Comparison of ENCODE assay signal across 23 cellular contexts in the genomic region with DNA sequence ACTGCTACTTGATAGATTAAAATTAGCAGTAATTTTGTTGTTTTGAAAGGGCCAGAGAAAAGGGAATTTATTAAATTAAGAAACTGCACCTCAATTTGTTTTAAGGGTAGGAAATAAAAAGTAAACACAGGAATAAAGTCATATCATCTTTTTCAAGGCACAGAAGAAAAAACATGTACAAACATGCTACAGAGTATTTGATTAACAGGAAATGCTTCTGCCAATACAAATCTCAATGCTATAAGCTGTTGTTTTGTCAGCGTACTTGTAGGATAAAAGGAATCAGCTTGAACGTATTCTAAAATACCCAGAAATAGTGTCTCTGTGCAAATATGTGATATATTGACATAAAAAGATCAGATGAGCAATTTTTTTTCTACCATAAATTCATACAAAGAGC.
"Had no signal": no experiment of that assay in that cellular context is flagged by ENCODE, and none has a peak within 500 bp of the region (broad histone marks: within the 10 kb centered on the region; RNA-seq: fewer than 3 reads in every experiment).

No MANE protein-coding gene starts in this region.

- H3K27me3 Mint-ChIP-seq: activated naive CD8-positive, alpha-beta T cell treated with anti-CD3 and anti-CD28 coated beads for 36 hours; naive thymus-derived CD4-positive, alpha-beta T cell had no signal

- H3K4me1 ChIP-seq: adrenal gland, body of pancreas, neural progenitor cell, right atrium auricular region, tibial nerve had no signal

- H3K36me3 Mint-ChIP-seq: activated naive CD8-positive, alpha-beta T cell treated with anti-CD3 and anti-CD28 coated beads for 36 hours; mesothelial cell of epicardium; naive thymus-derived CD4-positive, alpha-beta T cell; neural progenitor cell had no signal

- H3K9me3 Mint-ChIP-seq: mesothelial cell of epicardium; neural progenitor cell; T-helper 1 cell treated with Interleukin-12 subunit alpha and Interleukin-12 subunit beta and Interleukin-4 antibody, amounts not matched to agents 30 μg/mL and 1 μg/mL, for 36 hours had no signal

- H3K4me3 Mint-ChIP-seq: activated naive CD8-positive, alpha-beta T cell treated with anti-CD3 and anti-CD28 coated beads for 36 hours; mesothelial cell of epicardium; naive thymus-derived CD4-positive, alpha-beta T cell; neural progenitor cell; T-helper 1 cell treated with Interleukin-12 subunit alpha and Interleukin-12 subunit beta and Interleukin-4 antibody, amounts not matched to agents 30 μg/mL and 1 μg/mL, for 36 hours had no signal

- H3K9me3 ChIP-seq: adrenal gland, body of pancreas, esophagus squamous epithelium, right atrium auricular region, tibial nerve had no signal

- ATAC-seq: body of pancreas; left colon; naive thymus-derived CD4-positive, alpha-beta T cell had no signal

- H3K4me3 ChIP-seq: adrenal gland, body of pancreas, esophagus squamous epithelium, neural progenitor cell, right atrium auricular region, tibial nerve had no signal

- DNase-seq: activated CD4-positive, alpha-beta T cell treated with anti-CD3 and anti-CD28 coated beads for 4 hours; activated CD4-positive, alpha-beta T cell treated with anti-CD3 and anti-CD28 coated beads, Interleukin-2, amount 50 U/mL, for 4 hours; activated effector memory CD4-positive, alpha-beta T cell treated with Interleukin-2 at 50 U/mL for 16 hours; activated naive CD4-positive, alpha-beta T cell treated with Interleukin-2 at 50 U/mL for 16 hours; activated naive CD8-positive, alpha-beta T cell treated with anti-CD3 and anti-CD28 coated beads for 36 hours; activated T-cell treated with anti-CD3 and anti-CD28 coated beads for 4 hours; adrenal gland; aorta; body of pancreas; esophagus squamous epithelium; kidney; left colon; naive thymus-derived CD4-positive, alpha-beta T cell; occipital lobe; stimulated activated naive CD4-positive, alpha-beta T cell treated with Interleukin-2 at 50 U/mL for 16 hours; T-helper 9 cell had no signal

- H3K27ac ChIP-seq: adrenal gland, body of pancreas, esophagus squamous epithelium, neural progenitor cell, right atrium auricular region, tibial nerve, VCaP had no signal

- H3K4me1 Mint-ChIP-seq: activated naive CD8-positive, alpha-beta T cell treated with anti-CD3 and anti-CD28 coated beads for 36 hours; naive thymus-derived CD4-positive, alpha-beta T cell; neural progenitor cell had no signal

- FAIRE-seq: kidney, TTC549 had no signal

- H3K4me2 ChIP-seq: neural progenitor cell had no signal

- H3K27ac Mint-ChIP-seq: activated naive CD8-positive, alpha-beta T cell treated with anti-CD3 and anti-CD28 coated beads for 36 hours; mesothelial cell of epicardium; naive thymus-derived CD4-positive, alpha-beta T cell; neural progenitor cell; T-helper 1 cell treated with Interleukin-12 subunit alpha and Interleukin-12 subunit beta and Interleukin-4 antibody, amounts not matched to agents 30 μg/mL and 1 μg/mL, for 36 hours had no signal
